29 cellular contexts compared by ENCODE assay signal in genomic region chr1:184661801-184662200, GRCh38.
"Had no signal": no experiment of that assay in that cellular context is flagged by ENCODE, and none has a peak within 500 bp of the region (broad histone marks: within the 10 kb centered on the region; RNA-seq: fewer than 3 reads in every experiment).

No MANE protein-coding gene starts in this region.

- H3K36me3 ChIP-seq: breast epithelium had no signal

- H3K4me1 ChIP-seq: breast epithelium had no signal

- H3K9me3 ChIP-seq: body of pancreas, breast epithelium had no signal

- H3K4me3 ChIP-seq: body of pancreas, breast epithelium, K562, PC-9 had no signal

- DNase-seq: activated CD4-positive, alpha-beta T cell treated with anti-CD3 and anti-CD28 coated beads for 36 hours; activated CD4-positive, alpha-beta T cell treated with anti-CD3 and anti-CD28 coated beads, Interleukin-2, amount 10 ng/mL, durations not matched to agents 7 days and 5 days; activated CD4-positive, alpha-beta T cell treated with anti-CD3 and anti-CD28 coated beads, Interleukin-2, amount 50 U/mL, for 48 hours; activated CD8-positive, alpha-beta T cell treated with anti-CD3 and anti-CD28 coated beads, Interleukin-2, amount 10 ng/mL, durations not matched to agents 7 days and 5 days; activated gamma-delta T cell; activated naive CD4-positive, alpha-beta T cell treated with Interleukin-2 at 50 U/mL for 16 hours; activated naive CD8-positive, alpha-beta T cell treated with anti-CD3 and anti-CD28 coated beads, Interleukin-2, amount 10 ng/mL, durations not matched to agents 7 days and 5 days; activated T-cell treated with anti-CD3 and anti-CD28 coated beads, Interleukin-2, amount 50 U/mL, for 24 hours; amygdala; body of pancreas; NCI-H1105; NCI-H1417 treated with DMSO at 0.1 percent for 48 hours; NCI-H187 treated with DMSO at 0.1 percent for 48 hours; NCI-H2081; NCI-H2171 treated with DMSO at 0.1 percent for 48 hours; NCI-H2227 treated with DMSO at 0.1 percent for 48 hours; NCI-H446; NCI-H510A treated with DMSO at 0.1 percent for 48 hours; NCI-H526 treated with DMSO at 0.1 percent for 48 hours; NCI-H774; PC-9; SIG-M5; T1000 had no signal

- H3K27ac ChIP-seq: body of pancreas, breast epithelium, PC-9, RWPE1 had no signal

- H2AFZ ChIP-seq: PC-9 had no signal

- ATAC-seq: activated CD4-positive, alpha-beta T cell treated with anti-CD3 and anti-CD28 coated beads for 36 hours; activated CD4-positive, CD25-positive, alpha-beta regulatory T cell treated with anti-CD3 and anti-CD28 coated beads, Interleukin-2, amount 50 U/mL, for 24 hours; activated CD8-positive, alpha-beta T cell treated with anti-CD3 and anti-CD28 coated beads, Interleukin-2, amount 10 ng/mL, durations not matched to agents 7 days and 5 days; body of pancreas; K562; Right ventricle myocardium inferior; WTC11 had no signal

- H3K27me3 ChIP-seq: body of pancreas, breast epithelium had no signal

- H3K4me2 ChIP-seq: PC-9 had no signal
